8 cellular contexts compared by ENCODE assay signal in the genomic region with DNA sequence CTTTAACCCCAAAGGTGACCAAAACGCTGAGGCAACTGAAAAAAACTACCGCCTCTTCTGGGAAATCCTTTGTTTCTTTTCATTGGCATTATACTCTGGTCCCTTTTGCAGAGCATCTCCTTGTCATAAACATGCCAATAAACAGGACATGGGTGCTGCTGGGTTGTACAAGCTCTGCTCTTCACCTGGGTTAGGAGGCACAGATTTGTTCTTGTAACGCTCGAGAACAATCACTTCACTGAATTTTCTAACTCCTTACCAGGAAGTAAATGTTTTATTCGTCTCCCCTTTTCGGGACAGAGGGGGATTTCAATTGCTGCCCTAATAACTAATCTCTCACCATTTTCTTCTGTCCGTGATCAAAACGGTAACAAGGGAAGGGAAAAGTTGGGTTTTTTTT. TPM values are rescaled to one million over a fixed set of nuclear protein-coding genes. Genes with fewer than 3 reads are reported as not detected.
DNase-seq lines count a peak whose midpoint lies in the region; ATAC-seq and TF ChIP-seq lines count a peak whose summit lies in the region.

No MANE protein-coding gene starts in this region.

- peaks cover 4 to 16% of the 10 kb centered on the region in 2 donors for H3K4me1 ChIP-seq in thoracic aorta (ENCODE audit: control insufficient read depth in 1 of 2, low read depth in 2 of 2)

- no peaks in the 10 kb centered on the region for H3K36me3 Mint-ChIP-seq in activated CD4-positive, alpha-beta T cell treated with anti-CD3 and anti-CD28 coated beads, Interleukin-2, amount 10 ng/mL, durations not matched to agents 24 days and 14 days (ENCODE audit: low read depth)
- H3K36me3 Mint-ChIP-seq in activated T-helper 1 cell treated with anti-CD3 and anti-CD28 coated beads, Interleukin-12 subunit alpha, Interleukin-12 subunit beta, Interleukin-2, Interleukin-4 antibody, amounts not matched to agents 30 ng/mL and 10 ng/mL and 1 ng/mL, durations not matched to agents 14 hours and 24 hours and 36 hours (ENCODE audit: low read depth), result no peaks in the 10 kb centered on the region

- intact Hi-C loops in activated CD4-positive, alpha-beta T cell treated with anti-CD3 and anti-CD28 coated beads, Interleukin-2, amount 10 ng/mL, durations not matched to agents 24 days and 14 days (cut with micrococcal nuclease), result no loop called here
- intact Hi-C loops in activated T-helper 1 cell treated with anti-CD3 and anti-CD28 coated beads, Interleukin-12 subunit alpha, Interleukin-12 subunit beta, Interleukin-2, Interleukin-4 antibody, amounts not matched to agents 30 ng/mL and 10 ng/mL and 1 ng/mL, durations not matched to agents 14 hours and 24 hours and 36 hours (cut with micrococcal nuclease), result loop anchor here (5.0 kb wide), 1 partner anchor 64 kb away; a partner anchor contains a TSS

- DNase-seq in activated CD4-positive, alpha-beta T cell treated with anti-CD3 and anti-CD28 coated beads, Interleukin-2, amount 10 ng/mL, durations not matched to agents 24 days and 14 days, result peak; percentile 56
- no peak for DNase-seq in activated CD4-positive, alpha-beta T cell treated with anti-CD3 and anti-CD28 coated beads for 48 hours
- no peak for DNase-seq in activated T-helper 1 cell treated with anti-CD3 and anti-CD28 coated beads, Interleukin-12 subunit alpha, Interleukin-12 subunit beta, Interleukin-2, Interleukin-4 antibody, amounts not matched to agents 30 ng/mL and 10 ng/mL and 1 ng/mL, durations not matched to agents 14 hours and 24 hours and 36 hours (ENCODE audit: low spot score)
- DNase-seq in kidney epithelial cell (ENCODE audit: low read depth), result no peak
- no peak for DNase-seq in thoracic aorta (ENCODE audit: low spot score)
- no peak for DNase-seq in mesenteric fat pad (ENCODE audit: low spot score)

- H3K4me3 ChIP-seq in kidney epithelial cell (ENCODE audit: low read depth, low read length) (peak overlapping the region; percentile 74), thoracic aorta (peak overlapping the region; percentile 76)

- no peak overlapping the region for H3K27ac ChIP-seq in thoracic aorta

- no peak overlapping the region for H3K27ac Mint-ChIP-seq in activated CD4-positive, alpha-beta T cell treated with anti-CD3 and anti-CD28 coated beads, Interleukin-2, amount 10 ng/mL, durations not matched to agents 24 days and 14 days
- H3K27ac Mint-ChIP-seq in activated T-helper 1 cell treated with anti-CD3 and anti-CD28 coated beads, Interleukin-12 subunit alpha, Interleukin-12 subunit beta, Interleukin-2, Interleukin-4 antibody, amounts not matched to agents 30 ng/mL and 10 ng/mL and 1 ng/mL, durations not matched to agents 14 hours and 24 hours and 36 hours, result no peak overlapping the region

- no peaks in the 10 kb centered on the region for H3K36me3 ChIP-seq in kidney epithelial cell (ENCODE audit: control insufficient read depth, insufficient read depth, low read length)
- no peaks in the 10 kb centered on the region for H3K36me3 ChIP-seq in thoracic aorta

- H3K4me1 Mint-ChIP-seq in activated CD4-positive, alpha-beta T cell treated with anti-CD3 and anti-CD28 coated beads, Interleukin-2, amount 10 ng/mL, durations not matched to agents 24 days and 14 days, result peaks cover 19% of the 10 kb centered on the region
- H3K4me1 Mint-ChIP-seq in activated T-helper 1 cell treated with anti-CD3 and anti-CD28 coated beads, Interleukin-12 subunit alpha, Interleukin-12 subunit beta, Interleukin-2, Interleukin-4 antibody, amounts not matched to agents 30 ng/mL and 10 ng/mL and 1 ng/mL, durations not matched to agents 14 hours and 24 hours and 36 hours (ENCODE audit: low read depth), result peaks cover 11% of the 10 kb centered on the region

- ATAC-seq in thoracic aorta (ENCODE audit: insufficient number of reproducible peaks, low FRiP score, low read depth), result no peak
- no peak for ATAC-seq in HG02759 (IDR thresholded peaks at IDR 0.05; ENCODE audit: unreplicated experiment)
- no peak for ATAC-seq in GM19023 (IDR thresholded peaks at IDR 0.05; ENCODE audit: unreplicated experiment)

- H3K27me3 ChIP-seq in kidney epithelial cell (ENCODE audit: control insufficient read depth, insufficient read depth, low read length) (no peaks in the 10 kb centered on the region), thoracic aorta (replicated peaks; ENCODE audit: insufficient read depth) (no peaks in the 10 kb centered on the region)

- peaks cover 73% of the 10 kb centered on the region for H3K27me3 Mint-ChIP-seq in activated CD4-positive, alpha-beta T cell treated with anti-CD3 and anti-CD28 coated beads, Interleukin-2, amount 10 ng/mL, durations not matched to agents 24 days and 14 days
- peaks cover 72% of the 10 kb centered on the region for H3K27me3 Mint-ChIP-seq in activated T-helper 1 cell treated with anti-CD3 and anti-CD28 coated beads, Interleukin-12 subunit alpha, Interleukin-12 subunit beta, Interleukin-2, Interleukin-4 antibody, amounts not matched to agents 30 ng/mL and 10 ng/mL and 1 ng/mL, durations not matched to agents 14 hours and 24 hours and 36 hours (ENCODE audit: insufficient read depth)

- TF ChIP-seq CTCF in kidney epithelial cell (IDR thresholded peaks at IDR 0.05; ENCODE audit: insufficient read depth, low read length, poor library complexity, severe bottlenecking) (no peak), thoracic aorta (IDR thresholded peaks at IDR 0.05) (no peak)

- H3K9me3 Mint-ChIP-seq in activated CD4-positive, alpha-beta T cell treated with anti-CD3 and anti-CD28 coated beads, Interleukin-2, amount 10 ng/mL, durations not matched to agents 24 days and 14 days, result no peaks in the 10 kb centered on the region
- no peaks in the 10 kb centered on the region for H3K9me3 Mint-ChIP-seq in activated T-helper 1 cell treated with anti-CD3 and anti-CD28 coated beads, Interleukin-12 subunit alpha, Interleukin-12 subunit beta, Interleukin-2, Interleukin-4 antibody, amounts not matched to agents 30 ng/mL and 10 ng/mL and 1 ng/mL, durations not matched to agents 14 hours and 24 hours and 36 hours

- H3K4me3 Mint-ChIP-seq in activated CD4-positive, alpha-beta T cell treated with anti-CD3 and anti-CD28 coated beads, Interleukin-2, amount 10 ng/mL, durations not matched to agents 24 days and 14 days, result peak overlapping the region; percentile 85
- H3K4me3 Mint-ChIP-seq in activated T-helper 1 cell treated with anti-CD3 and anti-CD28 coated beads, Interleukin-12 subunit alpha, Interleukin-12 subunit beta, Interleukin-2, Interleukin-4 antibody, amounts not matched to agents 30 ng/mL and 10 ng/mL and 1 ng/mL, durations not matched to agents 14 hours and 24 hours and 36 hours, result peak overlapping the region; percentile 84

- H3K9me3 ChIP-seq in thoracic aorta, result no peaks in the 10 kb centered on the region

RNA-seq across cellular contexts. Expression of a gene that starts 1.3 kb away (rescaled TPM):
- total RNA-seq in activated CD4-positive, alpha-beta T cell treated with anti-CD3 and anti-CD28 coated beads, Interleukin-2, amount 10 ng/mL, durations not matched to agents 24 days and 14 days, result 0.38 TPM in 1 of 2 replicates, not detected in the other
- total RNA-seq in activated T-helper 1 cell treated with anti-CD3 and anti-CD28 coated beads, Interleukin-12 subunit alpha, Interleukin-12 subunit beta, Interleukin-2, Interleukin-4 antibody, amounts not matched to agents 30 ng/mL and 10 ng/mL and 1 ng/mL, durations not matched to agents 14 hours and 24 hours and 36 hours, result 0.10 and 0.16 TPM in 2 replicates
- total RNA-seq in kidney epithelial cell (2.9 and 3.3 TPM in 2 replicates), thoracic aorta (under 1 TPM in 1 of 2 donors, not detected in 1; 0.28 TPM), mesenteric fat pad (not detected)
